ENCODE assay signal across 21 cellular contexts in the genomic region with DNA sequence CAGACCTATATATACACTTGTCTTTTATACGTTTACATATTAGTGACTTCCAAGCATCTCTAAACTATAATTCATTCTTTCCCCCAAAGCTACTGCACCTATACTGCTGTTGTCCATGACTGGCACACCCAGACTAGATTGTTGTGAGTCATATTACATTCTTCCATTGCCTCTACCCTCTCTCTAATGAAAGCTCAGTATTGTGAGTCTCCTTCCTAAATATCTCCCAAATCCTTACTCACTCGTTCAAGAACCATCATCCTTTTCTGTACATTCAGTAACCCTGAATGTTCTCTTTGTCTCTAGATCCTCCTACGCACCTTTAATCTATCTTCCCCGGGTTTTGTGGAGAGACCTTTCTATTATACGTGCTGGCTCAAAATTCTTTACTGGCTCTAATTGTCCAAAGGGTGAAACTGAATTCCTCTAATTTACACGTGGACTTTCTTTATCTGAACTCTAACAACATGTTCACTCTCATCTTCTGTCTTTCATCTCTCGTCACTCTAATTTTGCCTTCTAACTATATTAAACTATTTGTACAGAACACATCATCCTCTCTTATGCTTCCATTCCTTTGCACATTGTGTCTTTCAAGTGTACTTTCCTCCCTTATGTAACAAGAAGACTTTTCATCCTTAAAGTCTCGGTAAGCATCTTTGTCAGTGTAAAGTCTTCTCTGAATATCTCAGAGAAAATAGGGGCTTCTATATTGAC.
"Had no signal": no experiment of that assay in that cellular context is flagged by ENCODE, and none has a peak within 500 bp of the region (broad histone marks: within the 10 kb centered on the region; RNA-seq: fewer than 3 reads in every experiment).

No MANE protein-coding gene starts in this region.

- H3K4me1 ChIP-seq: SJCRH30 had no signal

- H3K4me3 ChIP-seq: SJCRH30 had no signal

- H3K27me3 ChIP-seq: SJCRH30 had no signal

- H3K36me3 ChIP-seq: SJCRH30 had no signal

- H3K9me3 ChIP-seq: SJCRH30 had no signal

- H3K27ac ChIP-seq: KMS-11, SJCRH30 had no signal

- ATAC-seq: activated CD8-positive, alpha-beta memory T cell treated with anti-CD3 and anti-CD28 coated beads, Interleukin-2, amount 10 ng/mL, durations not matched to agents 7 days and 5 days had no signal

- H3K4me2 ChIP-seq: KMS-11 had no signal

- H3K9ac ChIP-seq: KMS-11 had no signal

- DNase-seq: activated B cell treated with CpG ODN at 0.5 μM for 24 hours; activated CD4-positive, alpha-beta T cell treated with anti-CD3 and anti-CD28 coated beads for 1 hour; activated CD4-positive, alpha-beta T cell treated with anti-CD3 and anti-CD28 coated beads, Interleukin-2, amount 10 ng/mL, durations not matched to agents 24 days and 14 days; activated CD4-positive, alpha-beta T cell treated with anti-CD3 and anti-CD28 coated beads, Interleukin-2, amount 50 U/mL, for 48 hours; activated CD8-positive, alpha-beta memory T cell treated with anti-CD3 and anti-CD28 coated beads, Interleukin-2, amount 10 ng/mL, durations not matched to agents 7 days and 5 days; activated gamma-delta T cell; activated naive CD4-positive, alpha-beta T cell treated with anti-CD3 and anti-CD28 coated beads for 36 hours; activated T-cell treated with anti-CD3 and anti-CD28 coated beads, Interleukin-2, amount 50 U/mL, for 24 hours; amygdala; caudate nucleus; NCI-H1092; NCI-H1417; NCI-H1930; NCI-H2107; NCI-H2171 treated with DMSO at 0.1 percent for 48 hours; NCI-H345; NCI-H510A; NCI-H526 treated with DMSO at 0.1 percent for 48 hours; NCI-H82; SJCRH30 had no signal
